13 cellular contexts compared by ENCODE assay signal in genomic region chr4:30802622-30803323, GRCh38.
DNase-seq lines count a peak whose midpoint lies in the region; ATAC-seq, FAIRE-seq and TF ChIP-seq lines count a peak whose summit lies in the region.
"Had no signal": no experiment of that assay in that cellular context is flagged by ENCODE, and none has a peak within 500 bp of the region (broad histone marks: within the 10 kb centered on the region; RNA-seq: fewer than 3 reads in every experiment).

No MANE protein-coding gene starts in this region.

- H3K27ac ChIP-seq in SK-N-SH (ENCODE audit: low read depth in 2 of 2, low read length in 1 of 2) = peak overlapping the region; percentile 22 to 31; a peak in 2 of 4 replicates
- H3K27ac ChIP-seq: testis had no signal

- H3F3A ChIP-seq in SK-N-SH (replicated peaks; ENCODE audit: insufficient read depth) = no peaks in the 10 kb centered on the region

- peaks cover 0 to 3% of the 10 kb centered on the region in 2 experiments; a peak in 2 of 4 replicates for H3K4me1 ChIP-seq in SK-N-SH (ENCODE audit: control insufficient read depth in 1 of 2, insufficient read depth in 2 of 2, low read depth in 1 of 2, low read length in 1 of 2)
- H3K4me1 ChIP-seq: testis had no signal

- no peak for ATAC-seq in GM21360 (IDR thresholded peaks at IDR 0.05; ENCODE audit: unreplicated experiment)
- ATAC-seq: activated CD8-positive, alpha-beta T cell treated with anti-CD3 and anti-CD28 coated beads for 36 hours; GM23338 had no signal

- POLR2A ChIA-PET in SK-N-SH (lab: Yijun Ruan, JAX) (no interaction called here), HEK293T (lab: Yijun Ruan, JAX) (no interaction called here)

- FAIRE-seq in H54 (lab: Jason Lieb, UNC) = peak; percentile 75
- FAIRE-seq: frontal cortex had no signal

- H3K4me2 ChIP-seq in SK-N-SH = peak overlapping the region; percentile 25; the same call in 1 of the 2 replicates
- H3K4me2 ChIP-seq: GM23338 had no signal

- H2AFZ ChIP-seq in SK-N-SH (ENCODE audit: low read depth) = 0 out of 2 replicates have a peak overlapping the region, but pooled peaks have one; percentile 56
- H2AFZ ChIP-seq: GM23338 had no signal

- WGBS in SK-N-SH (ENCODE audit: low lambda C conversion rate) = 26% methylated on average over 3 of the region's 3 CpGs

- no peak for TF ChIP-seq EP300 in SK-N-SH (IDR thresholded peaks at IDR 0.05; ENCODE audit: borderline replicate concordance in 1 of 2, low read depth in 1 of 2, low read length in 1 of 2)

- no peak for TF ChIP-seq POLR2A in H54 (IDR thresholded peaks at IDR 0.05; ENCODE audit: low read depth, low read length)

- CTCF ChIA-PET in SK-N-SH (lab: Yijun Ruan, JAX) = interaction anchor here (1.0 kb wide), 1 partner anchor 15 kb away, joined by 3 read pairs; no protein-coding TSS in a partner anchor
- CTCF ChIA-PET in HEK293T (lab: Yijun Ruan, JAX) = no interaction called here

- no peak overlapping the region for H3K9ac ChIP-seq in SK-N-SH

- no peaks in the 10 kb centered on the region for H3K79me2 ChIP-seq in SK-N-SH (ENCODE audit: insufficient read depth)

- no peaks in the 10 kb centered on the region for H4K20me1 ChIP-seq in SK-N-SH (ENCODE audit: insufficient read depth)

- TF ChIP-seq CTCF in SK-N-SH (IDR thresholded peaks at IDR 0.05) (no peak), fibroblast of villous mesenchyme (IDR thresholded peaks at IDR 0.05; ENCODE audit: insufficient read depth, low read depth, low read length) (no peak)

- H3K36me3 ChIP-seq in SK-N-SH (replicated peaks in 1 of 2; ENCODE audit: control insufficient read depth in 1 of 2, insufficient read depth in 2 of 2, low read length in 1 of 2) = no peaks in the 10 kb centered on the region

- H3K27me3 ChIP-seq in SK-N-SH (ENCODE audit: insufficient read depth) = no peaks in the 10 kb centered on the region
- H3K27me3 ChIP-seq: testis had no signal

- TF ChIP-seq RAD21 in SK-N-SH (IDR thresholded peaks at IDR 0.05; ENCODE audit: low read length) = no peak

- H3K4me3 ChIP-seq in SK-N-SH (ENCODE audit: low read depth in 2 of 2, low read length in 1 of 2) (no peak overlapping the region), fibroblast of villous mesenchyme (ENCODE audit: low read depth, low read length) (no peak overlapping the region), skeletal muscle cell (ENCODE audit: low read depth, low read length) (no peak overlapping the region)
- H3K4me3 ChIP-seq: GM23338, testis had no signal

- no peaks in the 10 kb centered on the region for H3K9me2 ChIP-seq in SK-N-SH

- H3K9me3 ChIP-seq in SK-N-SH = no peaks in the 10 kb centered on the region
- H3K9me3 ChIP-seq: testis had no signal

- no peak for DNase-seq in H54 (ENCODE audit: insufficient read length, low spot score)
- no peak for DNase-seq in SK-N-SH
- DNase-seq in fibroblast of villous mesenchyme (ENCODE audit: low read depth) = peak; percentile 18
- DNase-seq in skeletal muscle cell (ENCODE audit: low read depth) = peak; percentile 86
- no peak for DNase-seq in NCI-H2107 treated with DMSO at 0.1 percent for 48 hours (lab: John Stamatoyannopoulos, UW; ENCODE audit: unreplicated experiment)
- DNase-seq in NCI-H774 (lab: John Stamatoyannopoulos, UW) = no peak
- no peak for DNase-seq in HEK293T (ENCODE audit: extremely low spot score)
- DNase-seq: activated CD8-positive, alpha-beta T cell treated with anti-CD3 and anti-CD28 coated beads for 36 hours; activated gamma-delta T cell; testis had no signal

TF ChIP-seq in SK-N-SH, 30 proteins besides CTCF, POLR2A, EP300 and RAD21:
- no peak for TF ChIP-seq TEAD4 (IDR thresholded peaks at IDR 0.05; ENCODE audit: borderline replicate concordance, insufficient read depth)
- TF ChIP-seq, protein P1, sequence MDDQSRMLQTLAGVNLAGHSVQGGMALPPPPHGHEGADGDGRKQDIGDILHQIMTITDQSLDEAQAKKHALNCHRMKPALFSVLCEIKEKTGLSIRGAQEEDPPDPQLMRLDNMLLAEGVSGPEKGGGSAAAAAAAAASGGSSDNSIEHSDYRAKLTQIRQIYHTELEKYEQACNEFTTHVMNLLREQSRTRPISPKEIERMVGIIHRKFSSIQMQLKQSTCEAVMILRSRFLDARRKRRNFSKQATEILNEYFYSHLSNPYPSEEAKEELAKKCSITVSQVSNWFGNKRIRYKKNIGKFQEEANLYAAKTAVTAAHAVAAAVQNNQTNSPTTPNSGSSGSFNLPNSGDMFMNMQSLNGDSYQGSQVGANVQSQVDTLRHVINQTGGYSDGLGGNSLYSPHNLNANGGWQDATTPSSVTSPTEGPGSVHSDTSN (IDR thresholded peaks at IDR 0.05) = 0 out of 2 replicates have a peak, but pooled peaks have one; percentile 14

TF ChIP-seq in HEK293T, 16 proteins besides CTCF, POLR2A, EP300 and RAD21:
- TF ChIP-seq PKNOX1 (IDR thresholded peaks at IDR 0.05) (no peak), FOXA1 (IDR thresholded peaks at IDR 0.05) (no peak), LEF1 (IDR thresholded peaks at IDR 0.05; ENCODE audit: borderline replicate concordance) (no peak)

Comparison
In these comparisons a context has a peak if more than half of its experiments do, and no peak if none do; other contexts are left out.
1. DNase-seq: peak in fibroblast of villous mesenchyme (single experiment) and skeletal muscle cell (single experiment); none in H54 (single experiment), SK-N-SH (single experiment), NCI-H2107 treated with DMSO at 0.1 percent for 48 hours (single experiment), NCI-H774 (single experiment) and HEK293T (single experiment).